In the genomic region with DNA sequence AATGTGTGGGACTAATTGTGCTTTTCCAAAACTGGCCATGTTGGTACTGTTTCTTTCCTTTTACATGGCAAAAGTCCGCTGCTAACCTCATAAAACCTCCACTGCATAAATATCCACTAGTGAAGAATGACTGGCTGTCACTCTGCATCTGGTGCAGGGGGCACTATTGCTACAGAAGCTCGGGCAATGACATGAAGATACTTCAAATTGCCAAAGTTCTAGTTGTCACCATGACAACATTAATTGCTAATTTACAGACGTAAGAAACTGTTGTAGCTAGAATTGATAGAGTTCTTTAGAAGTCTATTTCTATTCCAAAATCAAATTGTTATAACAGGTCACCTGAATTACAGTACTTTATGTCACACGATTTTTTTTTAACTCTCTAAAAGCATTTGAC, we compare ENCODE assay signal across 9 cellular contexts. TPM values are rescaled to one million over a fixed set of nuclear protein-coding genes. Genes with fewer than 3 reads are reported as not detected.
DNase-seq lines count a peak whose midpoint lies in the region.
"Had no signal": no experiment of that assay in that cellular context is flagged by ENCODE, and none has a peak within 500 bp of the region (broad histone marks: within the 10 kb centered on the region; RNA-seq: fewer than 3 reads in every experiment).

No MANE protein-coding gene starts in this region.

- DNase-seq in NCI-H2171 treated with DMSO at 0.1 percent for 48 hours (lab: John Stamatoyannopoulos, UW) = peak; percentile 6
- no peak for DNase-seq in NCI-H2171 (lab: John Stamatoyannopoulos, UW)
- DNase-seq in NCI-H69 (lab: John Stamatoyannopoulos, UW) = peak; percentile 41
- peak; percentile 52 for DNase-seq in dermis blood vessel endothelial cell
- peak; percentile 15 for DNase-seq in pons (ENCODE audit: low spot score)
- DNase-seq in stimulated activated CD4-positive, alpha-beta T cell treated with anti-CD3 and anti-CD28 coated beads, Interleukin-15, amount 100 ng/mL, for 24 hours = no peak
- DNase-seq in cerebellar nuclear complex (lab: John Stamatoyannopoulos, UW) = no peak
- no peak for DNase-seq in activated effector memory CD4-positive, alpha-beta T cell treated with anti-CD3 and anti-CD28 coated beads, Interleukin-2, amount 50 U/mL, for 16 hours
- DNase-seq: pancreas had no signal

RNA-seq across cellular contexts. Expression of a gene that starts 0.9 kb away (rescaled TPM):
- total RNA-seq in dermis blood vessel endothelial cell = not detected in 2 replicates

RNA-seq across cellular contexts. Expression of a gene that starts 0.9 kb away (rescaled TPM):
- 2.5 and 3.7 TPM in 2 replicates for total RNA-seq in dermis blood vessel endothelial cell

RNA-seq across cellular contexts. Expression of a gene that starts 40.3 kb away (rescaled TPM):
- 17.5 and 21.5 TPM in 2 replicates for total RNA-seq in dermis blood vessel endothelial cell

Comparison
In these comparisons a context has a peak if more than half of its experiments do, and no peak if none do; other contexts are left out.
1. DNase-seq: peak in NCI-H2171 treated with DMSO at 0.1 percent for 48 hours (single experiment), NCI-H69 (single experiment), dermis blood vessel endothelial cell (single experiment) and pons (single experiment); none in NCI-H2171 (single experiment), stimulated activated CD4-positive, alpha-beta T cell treated with anti-CD3 and anti-CD28 coated beads, Interleukin-15, amount 100 ng/mL, for 24 hours (single experiment), cerebellar nuclear complex (0 of 2) and activated effector memory CD4-positive, alpha-beta T cell treated with anti-CD3 and anti-CD28 coated beads, Interleukin-2, amount 50 U/mL, for 16 hours (single experiment).